Comparison of ENCODE assay signal across 1 cellular context in genomic region chr2:112317303-112318158, GRCh38.
TF ChIP-seq lines count a peak whose summit lies in the region.

No MANE protein-coding gene starts in this region.

TF ChIP-seq in HepG2, 621 proteins besides CTCF, POLR2A, EP300 and RAD21 (continued from another document):
- TF ChIP-seq SIX1 (CRISPR knock-in tag; IDR thresholded peaks at IDR 0.05; ENCODE audit: borderline replicate concordance) (peak; percentile 86), RBM22 (optimal IDR thresholded peaks at IDR 0.05; ENCODE audit: low read length) (no peak), MIXL1 (CRISPR knock-in tag; IDR thresholded peaks at IDR 0.05) (peak; percentile 64; the same call in 1 of the 2 replicates), TBP (CRISPR knock-in tag; IDR thresholded peaks at IDR 0.05) (no peak), ZNF264 (CRISPR knock-in tag; IDR thresholded peaks at IDR 0.05) (no peak), RXRB (CRISPR knock-in tag; IDR thresholded peaks at IDR 0.05; ENCODE audit: borderline replicate concordance) (peak; percentile 68), CHD4 (IDR thresholded peaks at IDR 0.05; ENCODE audit: borderline replicate concordance, low read length) (no peak; the same call in 1 of the 2 replicates), SNAI1 (CRISPR knock-in tag; IDR thresholded peaks at IDR 0.05; ENCODE audit: borderline replicate concordance) (no peak), DNMT3B (CRISPR knock-in tag; conservative IDR thresholded peaks at IDR 0.05) (no peak), ZSCAN25 (CRISPR knock-in tag; IDR thresholded peaks at IDR 0.05) (no peak), ZNF83 (CRISPR knock-in tag; IDR thresholded peaks at IDR 0.05; ENCODE audit: borderline replicate concordance) (no peak), ASH2L (IDR thresholded peaks at IDR 0.05; ENCODE audit: insufficient read length, low read depth, low read length) (peak; percentile 83)
- TF ChIP-seq, protein P1, sequence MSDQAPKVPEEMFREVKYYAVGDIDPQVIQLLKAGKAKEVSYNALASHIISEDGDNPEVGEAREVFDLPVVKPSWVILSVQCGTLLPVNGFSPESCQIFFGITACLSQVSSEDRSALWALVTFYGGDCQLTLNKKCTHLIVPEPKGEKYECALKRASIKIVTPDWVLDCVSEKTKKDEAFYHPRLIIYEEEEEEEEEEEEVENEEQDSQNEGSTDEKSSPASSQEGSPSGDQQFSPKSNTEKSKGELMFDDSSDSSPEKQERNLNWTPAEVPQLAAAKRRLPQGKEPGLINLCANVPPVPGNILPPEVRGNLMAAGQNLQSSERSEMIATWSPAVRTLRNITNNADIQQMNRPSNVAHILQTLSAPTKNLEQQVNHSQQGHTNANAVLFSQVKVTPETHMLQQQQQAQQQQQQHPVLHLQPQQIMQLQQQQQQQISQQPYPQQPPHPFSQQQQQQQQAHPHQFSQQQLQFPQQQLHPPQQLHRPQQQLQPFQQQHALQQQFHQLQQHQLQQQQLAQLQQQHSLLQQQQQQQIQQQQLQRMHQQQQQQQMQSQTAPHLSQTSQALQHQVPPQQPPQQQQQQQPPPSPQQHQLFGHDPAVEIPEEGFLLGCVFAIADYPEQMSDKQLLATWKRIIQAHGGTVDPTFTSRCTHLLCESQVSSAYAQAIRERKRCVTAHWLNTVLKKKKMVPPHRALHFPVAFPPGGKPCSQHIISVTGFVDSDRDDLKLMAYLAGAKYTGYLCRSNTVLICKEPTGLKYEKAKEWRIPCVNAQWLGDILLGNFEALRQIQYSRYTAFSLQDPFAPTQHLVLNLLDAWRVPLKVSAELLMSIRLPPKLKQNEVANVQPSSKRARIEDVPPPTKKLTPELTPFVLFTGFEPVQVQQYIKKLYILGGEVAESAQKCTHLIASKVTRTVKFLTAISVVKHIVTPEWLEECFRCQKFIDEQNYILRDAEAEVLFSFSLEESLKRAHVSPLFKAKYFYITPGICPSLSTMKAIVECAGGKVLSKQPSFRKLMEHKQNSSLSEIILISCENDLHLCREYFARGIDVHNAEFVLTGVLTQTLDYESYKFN (CRISPR knock-in tag; conservative IDR thresholded peaks at IDR 0.05): peak; percentile 86
- TF ChIP-seq, protein P2, sequence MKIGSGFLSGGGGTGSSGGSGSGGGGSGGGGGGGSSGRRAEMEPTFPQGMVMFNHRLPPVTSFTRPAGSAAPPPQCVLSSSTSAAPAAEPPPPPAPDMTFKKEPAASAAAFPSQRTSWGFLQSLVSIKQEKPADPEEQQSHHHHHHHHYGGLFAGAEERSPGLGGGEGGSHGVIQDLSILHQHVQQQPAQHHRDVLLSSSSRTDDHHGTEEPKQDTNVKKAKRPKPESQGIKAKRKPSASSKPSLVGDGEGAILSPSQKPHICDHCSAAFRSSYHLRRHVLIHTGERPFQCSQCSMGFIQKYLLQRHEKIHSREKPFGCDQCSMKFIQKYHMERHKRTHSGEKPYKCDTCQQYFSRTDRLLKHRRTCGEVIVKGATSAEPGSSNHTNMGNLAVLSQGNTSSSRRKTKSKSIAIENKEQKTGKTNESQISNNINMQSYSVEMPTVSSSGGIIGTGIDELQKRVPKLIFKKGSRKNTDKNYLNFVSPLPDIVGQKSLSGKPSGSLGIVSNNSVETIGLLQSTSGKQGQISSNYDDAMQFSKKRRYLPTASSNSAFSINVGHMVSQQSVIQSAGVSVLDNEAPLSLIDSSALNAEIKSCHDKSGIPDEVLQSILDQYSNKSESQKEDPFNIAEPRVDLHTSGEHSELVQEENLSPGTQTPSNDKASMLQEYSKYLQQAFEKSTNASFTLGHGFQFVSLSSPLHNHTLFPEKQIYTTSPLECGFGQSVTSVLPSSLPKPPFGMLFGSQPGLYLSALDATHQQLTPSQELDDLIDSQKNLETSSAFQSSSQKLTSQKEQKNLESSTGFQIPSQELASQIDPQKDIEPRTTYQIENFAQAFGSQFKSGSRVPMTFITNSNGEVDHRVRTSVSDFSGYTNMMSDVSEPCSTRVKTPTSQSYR (CRISPR knock-in tag; IDR thresholded peaks at IDR 0.05; ENCODE audit: borderline replicate concordance): no peak
- TF ChIP-seq, protein P3, sequence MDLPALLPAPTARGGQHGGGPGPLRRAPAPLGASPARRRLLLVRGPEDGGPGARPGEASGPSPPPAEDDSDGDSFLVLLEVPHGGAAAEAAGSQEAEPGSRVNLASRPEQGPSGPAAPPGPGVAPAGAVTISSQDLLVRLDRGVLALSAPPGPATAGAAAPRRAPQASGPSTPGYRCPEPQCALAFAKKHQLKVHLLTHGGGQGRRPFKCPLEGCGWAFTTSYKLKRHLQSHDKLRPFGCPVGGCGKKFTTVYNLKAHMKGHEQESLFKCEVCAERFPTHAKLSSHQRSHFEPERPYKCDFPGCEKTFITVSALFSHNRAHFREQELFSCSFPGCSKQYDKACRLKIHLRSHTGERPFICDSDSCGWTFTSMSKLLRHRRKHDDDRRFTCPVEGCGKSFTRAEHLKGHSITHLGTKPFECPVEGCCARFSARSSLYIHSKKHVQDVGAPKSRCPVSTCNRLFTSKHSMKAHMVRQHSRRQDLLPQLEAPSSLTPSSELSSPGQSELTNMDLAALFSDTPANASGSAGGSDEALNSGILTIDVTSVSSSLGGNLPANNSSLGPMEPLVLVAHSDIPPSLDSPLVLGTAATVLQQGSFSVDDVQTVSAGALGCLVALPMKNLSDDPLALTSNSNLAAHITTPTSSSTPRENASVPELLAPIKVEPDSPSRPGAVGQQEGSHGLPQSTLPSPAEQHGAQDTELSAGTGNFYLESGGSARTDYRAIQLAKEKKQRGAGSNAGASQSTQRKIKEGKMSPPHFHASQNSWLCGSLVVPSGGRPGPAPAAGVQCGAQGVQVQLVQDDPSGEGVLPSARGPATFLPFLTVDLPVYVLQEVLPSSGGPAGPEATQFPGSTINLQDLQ (CRISPR knock-in tag; IDR thresholded peaks at IDR 0.05): no peak
- TF ChIP-seq, protein P4, sequence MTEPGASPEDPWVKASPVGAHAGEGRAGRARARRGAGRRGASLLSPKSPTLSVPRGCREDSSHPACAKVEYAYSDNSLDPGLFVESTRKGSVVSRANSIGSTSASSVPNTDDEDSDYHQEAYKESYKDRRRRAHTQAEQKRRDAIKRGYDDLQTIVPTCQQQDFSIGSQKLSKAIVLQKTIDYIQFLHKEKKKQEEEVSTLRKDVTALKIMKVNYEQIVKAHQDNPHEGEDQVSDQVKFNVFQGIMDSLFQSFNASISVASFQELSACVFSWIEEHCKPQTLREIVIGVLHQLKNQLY (CRISPR knock-in tag; IDR thresholded peaks at IDR 0.05): 0 out of 2 replicates have a peak, but pooled peaks have one; percentile 14
